Comparison of ENCODE assay signal across 1 cellular context in the genomic region with DNA sequence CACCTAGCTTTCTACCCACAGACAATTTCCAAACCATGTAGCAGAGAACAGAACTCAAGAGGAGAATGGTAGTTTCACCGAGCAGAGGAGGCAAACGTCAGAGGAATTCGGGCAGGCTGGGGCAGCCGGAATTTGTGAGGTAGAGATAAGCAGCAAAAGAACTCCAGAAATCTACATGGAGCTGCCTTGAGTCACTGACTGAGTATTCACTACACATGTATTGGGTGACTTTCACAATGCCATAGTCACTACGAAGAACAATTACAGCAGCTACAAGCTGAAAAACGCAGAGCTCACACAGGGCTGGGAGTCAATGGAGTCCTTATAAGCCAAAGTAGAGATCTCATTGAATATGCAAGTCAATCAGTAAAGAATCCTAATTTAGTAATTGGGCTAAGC.
TF ChIP-seq lines count a peak whose summit lies in the region.

No MANE protein-coding gene starts in this region.

TF ChIP-seq in K562, 482 proteins besides CTCF, POLR2A, EP300 and RAD21 (continued from another document):
- TF ChIP-seq, protein P1, sequence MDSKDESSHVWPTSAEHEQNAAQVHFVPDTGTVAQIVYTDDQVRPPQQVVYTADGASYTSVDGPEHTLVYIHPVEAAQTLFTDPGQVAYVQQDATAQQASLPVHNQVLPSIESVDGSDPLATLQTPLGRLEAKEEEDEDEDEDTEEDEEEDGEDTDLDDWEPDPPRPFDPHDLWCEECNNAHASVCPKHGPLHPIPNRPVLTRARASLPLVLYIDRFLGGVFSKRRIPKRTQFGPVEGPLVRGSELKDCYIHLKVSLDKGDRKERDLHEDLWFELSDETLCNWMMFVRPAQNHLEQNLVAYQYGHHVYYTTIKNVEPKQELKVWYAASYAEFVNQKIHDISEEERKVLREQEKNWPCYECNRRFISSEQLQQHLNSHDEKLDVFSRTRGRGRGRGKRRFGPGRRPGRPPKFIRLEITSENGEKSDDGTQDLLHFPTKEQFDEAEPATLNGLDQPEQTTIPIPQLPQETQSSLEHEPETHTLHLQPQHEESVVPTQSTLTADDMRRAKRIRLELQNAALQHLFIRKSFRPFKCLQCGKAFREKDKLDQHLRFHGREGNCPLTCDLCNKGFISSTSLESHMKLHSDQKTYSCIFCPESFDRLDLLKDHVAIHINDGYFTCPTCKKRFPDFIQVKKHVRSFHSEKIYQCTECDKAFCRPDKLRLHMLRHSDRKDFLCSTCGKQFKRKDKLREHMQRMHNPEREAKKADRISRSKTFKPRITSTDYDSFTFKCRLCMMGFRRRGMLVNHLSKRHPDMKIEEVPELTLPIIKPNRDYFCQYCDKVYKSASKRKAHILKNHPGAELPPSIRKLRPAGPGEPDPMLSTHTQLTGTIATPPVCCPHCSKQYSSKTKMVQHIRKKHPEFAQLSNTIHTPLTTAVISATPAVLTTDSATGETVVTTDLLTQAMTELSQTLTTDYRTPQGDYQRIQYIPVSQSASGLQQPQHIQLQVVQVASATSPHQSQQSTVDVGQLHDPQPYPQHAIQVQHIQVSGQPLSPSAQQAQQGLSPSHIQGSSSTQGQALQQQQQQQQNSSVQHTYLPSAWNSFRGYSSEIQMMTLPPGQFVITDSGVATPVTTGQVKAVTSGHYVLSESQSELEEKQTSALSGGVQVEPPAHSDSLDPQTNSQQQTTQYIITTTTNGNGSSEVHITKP (IDR thresholded peaks at IDR 0.05; ENCODE audit: partially characterized antibody), result peak; percentile 32
- no peak for TF ChIP-seq KDM2B (CRISPR knock-in tag; IDR thresholded peaks at IDR 0.05)
- TF ChIP-seq ZNF124 (CRISPR knock-in tag; IDR thresholded peaks at IDR 0.05), result no peak
TF ChIP-seq in K562: peak in this region for 49.
